Comparison of ENCODE assay signal across 12 cellular contexts in the genomic region with DNA sequence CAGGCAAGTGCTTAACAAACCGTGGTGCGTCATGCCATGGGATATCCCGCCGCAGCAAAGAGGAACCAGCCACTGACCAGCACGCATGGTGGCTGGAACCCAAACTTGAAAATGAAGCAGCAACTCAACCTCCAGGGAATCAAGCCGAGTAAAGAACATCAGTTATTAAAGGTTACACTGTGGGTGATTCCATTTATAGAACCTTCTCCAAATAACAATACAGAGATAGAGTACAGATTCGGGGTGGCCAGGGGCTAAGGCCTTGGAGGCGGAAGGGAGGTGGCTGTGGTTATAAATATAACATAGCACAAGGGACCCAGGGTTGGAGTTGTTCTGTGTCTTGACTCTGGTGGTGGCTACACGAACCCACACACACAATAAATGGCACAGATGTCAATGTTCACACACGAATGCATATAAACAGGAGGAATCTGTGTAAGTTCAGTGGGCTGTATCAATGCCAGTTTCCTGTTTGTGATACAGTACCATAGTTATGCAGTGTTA.
DNase-seq lines count a peak whose midpoint lies in the region; ATAC-seq and TF ChIP-seq lines count a peak whose summit lies in the region.
"Had no signal": no experiment of that assay in that cellular context is flagged by ENCODE, and none has a peak within 500 bp of the region (broad histone marks: within the 10 kb centered on the region; RNA-seq: fewer than 3 reads in every experiment).

No MANE protein-coding gene starts in this region.

- no peaks in the 10 kb centered on the region for H3K79me1 ChIP-seq in neuronal stem cell (ENCODE audit: low read depth, low read length)

- no peak overlapping the region for H3K4ac ChIP-seq in neuronal stem cell (ENCODE audit: low read length)

- CTCF ChIA-PET in GM10248 (lab: Yijun Ruan, JAX): interaction anchor here (1.0 to 1.8 kb wide), 5 partner anchors 8 to 37 kb away, joined by 3 to 5 read pairs (median 3); no protein-coding TSS in a partner anchor

- H3K14ac ChIP-seq in neuronal stem cell (ENCODE audit: low read length): no peak overlapping the region

- no peak overlapping the region for H3K27ac ChIP-seq in neuronal stem cell (replicated peaks; ENCODE audit: low read length)
- H3K27ac ChIP-seq: C4-2B, RWPE1 had no signal

- H3K18ac ChIP-seq in neuronal stem cell (ENCODE audit: low read length): no peak overlapping the region

- TF ChIP-seq CTCF in GM10248 (IDR thresholded peaks at IDR 0.05; ENCODE audit: control extremely low read depth, extremely low read depth, low read depth, missing control alignments): no peak

- WGBS in neuronal stem cell (ENCODE audit: extremely low coverage in 2 of 2, insufficient read length in 2 of 2, insufficient replicate concordance in 1 of 2), 2 donors: no CpG with 5 or more reads among the region's 10 CpGs

- peak; percentile 83 for ATAC-seq in GM19452 (IDR thresholded peaks at IDR 0.05; ENCODE audit: unreplicated experiment)
- ATAC-seq in HG03025 (IDR thresholded peaks at IDR 0.05; ENCODE audit: low FRiP score, unreplicated experiment): peak; percentile 70

- no peak overlapping the region for H2AFZ ChIP-seq in neuronal stem cell (ENCODE audit: low read length)

- peaks cover 0 to 3% of the 10 kb centered on the region in 2 donors for H3K9me3 ChIP-seq in neuronal stem cell (replicated peaks in 1 of 2; ENCODE audit: control insufficient read depth in 2 of 2, insufficient read depth in 1 of 2, low read depth in 1 of 2, low read length in 2 of 2)
- H3K9me3 ChIP-seq: MG63 had no signal

- H3K4me3 ChIP-seq in neuronal stem cell (ENCODE audit: low read length in 2 of 2): no peak overlapping the region
- H3K4me3 ChIP-seq: MG63 had no signal

- no peak overlapping the region for H3K23ac ChIP-seq in neuronal stem cell (ENCODE audit: low read depth, low read length, poor library complexity)

- no peak overlapping the region for H4K8ac ChIP-seq in neuronal stem cell (ENCODE audit: low read depth, low read length)

- H3K4me2 ChIP-seq in neuronal stem cell (ENCODE audit: insufficient read depth, low read length, poor library complexity, severe bottlenecking): no peak overlapping the region

- POLR2A ChIA-PET in GM10248 (lab: Yijun Ruan, JAX): interaction anchor here (1.3 kb wide), 1 partner anchor 31 kb away, joined by 5 read pairs; no protein-coding TSS in a partner anchor

- H3K4me1 ChIP-seq in neuronal stem cell (ENCODE audit: control insufficient read depth in 2 of 2, insufficient read depth in 1 of 2, low read depth in 1 of 2, low read length in 2 of 2): peaks cover 5 to 16% of the 10 kb centered on the region in 2 donors

- H2BK5ac ChIP-seq in neuronal stem cell (ENCODE audit: low read length): no peak overlapping the region

- H2BK15ac ChIP-seq in neuronal stem cell (ENCODE audit: low read length): no peak overlapping the region

- H3K9ac ChIP-seq in neuronal stem cell (ENCODE audit: low read depth, low read length, poor library complexity): no peak overlapping the region

- DNase-seq in GM10248 (ENCODE audit: extremely low spot score) (peak; percentile 68), NCI-H69 (lab: John Stamatoyannopoulos, UW) (peak; percentile 5), HuH-7 (ENCODE audit: low spot score) (no peak), CD1c-positive myeloid dendritic cell (ENCODE audit: extremely low spot score) (no peak), neuronal stem cell (ENCODE audit: low spot score) (no peak)
- DNase-seq in activated naive CD4-positive, alpha-beta T cell (lab: John Stamatoyannopoulos, UW): no peak
- DNase-seq: activated CD4-positive, alpha-beta memory T cell treated with anti-CD3 and anti-CD28 coated beads for 36 hours; MG63 had no signal

- H2BK120ac ChIP-seq in neuronal stem cell (ENCODE audit: low read depth, low read length): no peak overlapping the region

- H4K91ac ChIP-seq in neuronal stem cell (ENCODE audit: low read depth, low read length, poor library complexity): no peak overlapping the region

- H3K27me3 ChIP-seq in neuronal stem cell (ENCODE audit: control insufficient read depth in 3 of 3, insufficient read depth in 3 of 3, low read depth in 1 of 3, low read length in 3 of 3): no peaks in the 10 kb centered on the region
- H3K27me3 ChIP-seq: MG63 had no signal

- H3K36me3 ChIP-seq in neuronal stem cell (replicated peaks in 1 of 2; ENCODE audit: control insufficient read depth in 2 of 2, insufficient read depth in 2 of 2, low read length in 2 of 2): peaks cover 6 to 9% of the 10 kb centered on the region in 2 donors
- H3K36me3 ChIP-seq: MG63 had no signal

- no peak overlapping the region for H2BK12ac ChIP-seq in neuronal stem cell (ENCODE audit: low read length)

- no peak overlapping the region for H2AK5ac ChIP-seq in neuronal stem cell (ENCODE audit: low read depth, low read length)

Comparison
In these comparisons a context has a peak if more than half of its experiments do, and no peak if none do; other contexts are left out.
1. DNase-seq: peak in GM10248 (single experiment) and NCI-H69 (single experiment); none in HuH-7 (single experiment), CD1c-positive myeloid dendritic cell (single experiment), activated naive CD4-positive, alpha-beta T cell (0 of 4) and neuronal stem cell (single experiment).